In genomic region chr17:73690581-73691135, GRCh38 we compare ENCODE assay signal across 1 cellular context.
TF ChIP-seq lines count a peak whose summit lies in the region.

No MANE protein-coding gene starts in this region.

TF ChIP-seq in HCT116, 20 proteins besides CTCF, POLR2A, EP300 and RAD21:
- no peak for TF ChIP-seq ZBTB33 (IDR thresholded peaks at IDR 0.05; ENCODE audit: extremely low read depth, insufficient replicate concordance, low read length)
